In the genomic region with DNA sequence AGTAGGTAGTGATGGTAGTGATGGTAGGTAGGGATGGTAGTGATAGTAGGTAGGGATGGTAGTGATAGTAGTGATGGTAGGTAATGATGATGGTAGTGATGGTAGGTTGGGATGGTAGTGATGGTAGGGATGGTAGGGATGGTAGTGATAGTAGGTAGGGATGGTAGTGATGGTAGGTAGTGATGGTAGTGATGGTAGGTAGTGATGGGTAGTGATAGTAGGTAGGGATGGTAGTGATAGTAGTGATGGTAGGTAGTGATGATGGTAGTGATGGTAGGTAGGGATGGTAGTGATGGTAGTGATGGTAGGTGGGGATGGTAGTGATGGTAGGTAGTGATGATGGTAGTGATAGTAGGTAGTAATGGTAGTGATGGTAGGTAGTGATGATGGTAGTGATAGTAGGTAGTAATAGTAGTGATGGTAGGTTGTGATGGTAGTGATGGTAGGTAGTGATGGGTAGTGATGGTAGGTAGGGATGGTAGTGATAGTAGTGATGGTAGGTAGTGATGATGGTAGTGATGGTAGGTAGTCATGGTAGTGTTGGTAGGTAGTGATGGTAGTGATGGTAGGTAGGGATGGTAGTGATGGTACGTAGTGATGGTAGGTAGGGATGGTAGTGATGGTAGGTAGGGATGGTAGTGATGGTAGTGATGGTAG, we compare ENCODE assay signal across 1 cellular context.
TF ChIP-seq lines count a peak whose summit lies in the region.

No MANE protein-coding gene starts in this region.

TF ChIP-seq in H1, 55 proteins besides CTCF, POLR2A, EP300 and RAD21:
- peak; percentile 1; the same call in 1 of the 2 replicates for TF ChIP-seq BRCA1 (IDR thresholded peaks at IDR 0.05; ENCODE audit: low read depth, low read length)
